8 cellular contexts compared by ENCODE assay signal in genomic region chr15:69413822-69414701, GRCh38. TPM values are rescaled to one million over a fixed set of nuclear protein-coding genes. Genes with fewer than 3 reads are reported as not detected.
DNase-seq lines count a peak whose midpoint lies in the region; ATAC-seq and TF ChIP-seq lines count a peak whose summit lies in the region.

TSS of gene KIF23 (plus strand) at chr15:69414349. CDS start at chr15:69414466, 117 bp downstream.

- CTCF ChIA-PET in BJ (lab: Yijun Ruan, JAX) = interaction anchor here (0.6 to 2.5 kb wide), 4 partner anchors 19 to 49 kb away, joined by 3 to 8 read pairs (median 4); no protein-coding TSS in a partner anchor

- peak; percentile 90 for ATAC-seq in HG03460 (IDR thresholded peaks at IDR 0.05; ENCODE audit: unreplicated experiment)

- H3K4me3 ChIP-seq in BJ (ENCODE audit: low read depth, low read length) = peak within 1 kb of the TSS; percentile 72

- peak within 1 kb of the TSS; percentile 86 for H3K27ac Mint-ChIP-seq in activated CD4-positive, alpha-beta T cell treated with anti-CD3 and anti-CD28 coated beads, Interleukin-2, amount 10 ng/mL, durations not matched to agents 24 days and 14 days

- peaks cover 12% of the 10 kb centered on the region for H3K36me3 Mint-ChIP-seq in activated CD4-positive, alpha-beta T cell treated with anti-CD3 and anti-CD28 coated beads, Interleukin-2, amount 10 ng/mL, durations not matched to agents 24 days and 14 days (ENCODE audit: low read depth)

- H3K36me3 ChIP-seq in BJ (ENCODE audit: control insufficient read depth, insufficient read depth, low read length) = no peaks in the 10 kb centered on the region; the same call in none of the 2 replicates

- DNase-seq in BJ (ENCODE audit: low read depth) (peak; percentile 78), GM19240 (ENCODE audit: insufficient read length, low spot score) (peak; percentile 95), NCI-H526 treated with DMSO at 0.1 percent for 48 hours (lab: John Stamatoyannopoulos, UW) (peak; percentile 91), dedifferentiated amniotic fluid mesenchymal stem cell (ENCODE audit: extremely low spot score) (peak; percentile 91), left kidney (ENCODE audit: low read depth, low spot score) (peak; percentile 98)
- DNase-seq in activated CD4-positive, alpha-beta T cell treated with anti-CD3 and anti-CD28 coated beads, Interleukin-2, amount 10 ng/mL, durations not matched to agents 24 days and 14 days = peak; percentile 98
- peak; percentile 92 for DNase-seq in stimulated activated CD4-positive, alpha-beta T cell treated with anti-CD3 and anti-CD28 coated beads, Interleukin-2, amount 100 ng/mL, for 24 hours

- peaks cover 33% of the 10 kb centered on the region for H3K4me1 Mint-ChIP-seq in activated CD4-positive, alpha-beta T cell treated with anti-CD3 and anti-CD28 coated beads, Interleukin-2, amount 10 ng/mL, durations not matched to agents 24 days and 14 days

- intact Hi-C loops in activated CD4-positive, alpha-beta T cell treated with anti-CD3 and anti-CD28 coated beads, Interleukin-2, amount 10 ng/mL, durations not matched to agents 24 days and 14 days (cut with micrococcal nuclease) = loop anchor here (1.0 to 5.0 kb wide), 2 partner anchors 38 to 252 kb away; partner anchors contain the start of genes GLCE and RPLP1

- POLR2A ChIA-PET in BJ (lab: Charles Lee) = interaction anchor here (0.8 to 1.4 kb wide), 3 partner anchors 10 to 39 kb away, joined by 3 to 13 read pairs (median 6); partner anchors contain the start of gene RPLP1

- H3K27me3 Mint-ChIP-seq in activated CD4-positive, alpha-beta T cell treated with anti-CD3 and anti-CD28 coated beads, Interleukin-2, amount 10 ng/mL, durations not matched to agents 24 days and 14 days = no peaks in the 10 kb centered on the region

- H3K4me3 Mint-ChIP-seq in activated CD4-positive, alpha-beta T cell treated with anti-CD3 and anti-CD28 coated beads, Interleukin-2, amount 10 ng/mL, durations not matched to agents 24 days and 14 days = peak within 1 kb of the TSS; percentile 89

- no peaks in the 10 kb centered on the region for H3K9me3 Mint-ChIP-seq in activated CD4-positive, alpha-beta T cell treated with anti-CD3 and anti-CD28 coated beads, Interleukin-2, amount 10 ng/mL, durations not matched to agents 24 days and 14 days

- H3K27me3 ChIP-seq in BJ (ENCODE audit: control insufficient read depth, insufficient read depth, low read length) = no peaks in the 10 kb centered on the region

- no peak for TF ChIP-seq CTCF in BJ (IDR thresholded peaks at IDR 0.05; ENCODE audit: insufficient read depth, low read depth, low read length)

RNA-seq across cellular contexts. Expression of gene KIF23, which starts in this region (rescaled TPM):
- polyA plus RNA-seq in BJ (2011; rRNA removed) = 33.9 and 35.2 TPM in 2 replicates
- 32.5 and 41.7 TPM in 2 replicates for polyA minus RNA-seq in BJ (2011; rRNA and poly(A)+ RNA removed)
- 36.0 and 40.0 TPM in 2 replicates for total RNA-seq in activated CD4-positive, alpha-beta T cell treated with anti-CD3 and anti-CD28 coated beads, Interleukin-2, amount 10 ng/mL, durations not matched to agents 24 days and 14 days

Comparison
In these comparisons a context has a peak if more than half of its experiments do, and no peak if none do; other contexts are left out.
1. Peak in every context shown above with its lines: DNase-seq, ATAC-seq and H3K4me3 ChIP-seq.